ENCODE assay signal across 8 cellular contexts in the genomic region with DNA sequence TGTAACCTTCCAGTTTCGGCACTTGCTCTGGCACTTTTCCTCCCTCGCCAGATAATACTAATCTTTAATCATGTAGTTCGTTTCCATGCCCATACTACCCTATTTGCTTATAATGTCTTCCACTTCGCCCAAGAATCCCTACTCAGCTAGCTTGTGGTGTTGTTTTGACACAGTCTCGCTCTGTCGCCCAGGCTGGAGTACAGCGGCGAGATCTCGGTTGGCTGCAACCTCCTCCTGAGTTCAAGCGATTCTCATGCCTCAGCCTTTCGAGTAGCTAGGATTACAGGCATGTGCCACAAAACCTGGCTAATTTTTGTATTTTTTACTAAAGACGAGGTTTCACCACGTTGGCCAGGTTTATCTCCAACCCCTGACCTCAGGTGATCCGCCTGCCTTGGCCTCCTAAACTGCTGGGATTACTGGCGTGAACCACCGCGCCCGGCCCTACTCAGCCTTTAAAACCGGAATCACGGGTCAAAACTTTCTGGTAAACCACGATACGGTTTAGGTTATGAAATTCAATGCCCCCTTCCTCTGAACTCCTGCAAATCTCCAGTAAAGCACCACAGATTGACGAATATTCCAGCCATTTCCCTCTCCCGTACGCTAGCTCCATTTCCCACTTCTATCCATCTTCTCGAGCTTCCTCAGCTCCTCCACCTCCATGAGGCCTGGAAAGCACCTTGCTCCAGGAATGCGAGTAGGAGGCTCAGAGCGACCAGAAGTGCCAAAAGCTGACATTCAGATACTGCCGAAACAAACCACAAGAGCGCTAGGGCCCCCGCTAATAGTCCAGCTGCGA. TPM values are rescaled to one million over a fixed set of nuclear protein-coding genes. Genes with fewer than 3 reads are reported as not detected.
DNase-seq lines count a peak whose midpoint lies in the region; ATAC-seq, FAIRE-seq and TF ChIP-seq lines count a peak whose summit lies in the region.

No MANE protein-coding gene starts in this region.

- H3K36me3 ChIP-seq in RWPE2 (ENCODE audit: low read depth): peaks cover 30% of the 10 kb centered on the region
- H3K36me3 ChIP-seq in fibroblast of lung (ENCODE audit: control insufficient read depth, insufficient read depth, low read length): no peaks in the 10 kb centered on the region

- H3K9ac ChIP-seq in fibroblast of lung (ENCODE audit: insufficient read depth, low read length): peak overlapping the region; percentile 96

- peaks cover 5% of the 10 kb centered on the region for H3K36me3 Mint-ChIP-seq in progenitor cell of endocrine pancreas (ENCODE audit: insufficient read depth)

- no peaks in the 10 kb centered on the region for H3K27me3 Mint-ChIP-seq in progenitor cell of endocrine pancreas

- peak overlapping the region; percentile 96 for H2AFZ ChIP-seq in fibroblast of lung (ENCODE audit: low read length)

- H3K4me1 Mint-ChIP-seq in progenitor cell of endocrine pancreas (ENCODE audit: low read depth): peaks cover 10% of the 10 kb centered on the region

- H3K27ac Mint-ChIP-seq in progenitor cell of endocrine pancreas: peak overlapping the region; percentile 95

- H3K4me2 ChIP-seq in fibroblast of lung (ENCODE audit: extremely low read depth, insufficient read depth, low read length): peak overlapping the region; percentile 74

- H3K79me2 ChIP-seq in fibroblast of lung (ENCODE audit: control insufficient read depth, insufficient read depth, low read length): peaks cover 13% of the 10 kb centered on the region

- H3K4me1 ChIP-seq in RWPE2 (ENCODE audit: insufficient read depth, poor library complexity, severe bottlenecking) (peaks cover 13% of the 10 kb centered on the region), fibroblast of lung (ENCODE audit: control insufficient read depth, extremely low read depth, insufficient read depth, low read length) (peaks cover 3% of the 10 kb centered on the region)

- H3K27ac ChIP-seq in RWPE2 (ENCODE audit: poor library complexity, severe bottlenecking) (peak overlapping the region; percentile 81), fibroblast of lung (ENCODE audit: insufficient read depth, low read length) (peak overlapping the region; percentile 98)

- H3K4me3 ChIP-seq in RWPE2 (ENCODE audit: severe bottlenecking) (peak overlapping the region; percentile 79), fibroblast of lung (replicated peaks in 1 of 4; ENCODE audit: control extremely low read depth in 1 of 4, insufficient read depth in 1 of 4, low read depth in 3 of 4, low read length in 4 of 4) (peak overlapping the region; percentile 58 to 99 (median 66))

- ATAC-seq in GM21723 (IDR thresholded peaks at IDR 0.05; ENCODE audit: unreplicated experiment) (peak; percentile 10), RWPE2 (ENCODE audit: low read depth) (no peak)

- H3K27me3 ChIP-seq in RWPE2 (ENCODE audit: insufficient read depth, poor library complexity, severe bottlenecking) (no peaks in the 10 kb centered on the region), fibroblast of lung (ENCODE audit: control insufficient read depth, insufficient read depth, low read length) (no peaks in the 10 kb centered on the region)

- DNase-seq in DMS79 (lab: John Stamatoyannopoulos, UW) (peak; percentile 0), RWPE2 (ENCODE audit: low spot score) (no peak), fibroblast of lung (ENCODE audit: low read depth in 2 of 2) (no peak), progenitor cell of endocrine pancreas (ENCODE audit: low spot score, unreplicated experiment) (no peak), NCI-H146 (lab: John Stamatoyannopoulos, UW) (no peak), NCI-H226 (no peak), D721Med (ENCODE audit: insufficient read length, low spot score) (no peak)

- H3K9me3 Mint-ChIP-seq in progenitor cell of endocrine pancreas (ENCODE audit: low read depth): no peaks in the 10 kb centered on the region

- H4K20me1 ChIP-seq in fibroblast of lung (ENCODE audit: control insufficient read depth, extremely low read depth, insufficient read depth, low read length): no peaks in the 10 kb centered on the region

- TF ChIP-seq CTCF in RWPE2 (IDR thresholded peaks at IDR 0.05; ENCODE audit: poor library complexity, severe bottlenecking): no peak
- no peak for TF ChIP-seq CTCF in fibroblast of lung (conservative IDR thresholded peaks at IDR 0.05 in 1 of 2, IDR thresholded peaks at IDR 0.05 in 1 of 2; ENCODE audit: low read depth in 1 of 2, low read length in 2 of 2)
- no peak for TF ChIP-seq CTCF in progenitor cell of endocrine pancreas (IDR thresholded peaks at IDR 0.05; ENCODE audit: unreplicated experiment)
- TF ChIP-seq CTCF in D721Med (IDR thresholded peaks at IDR 0.05; ENCODE audit: insufficient read depth, missing control alignments): no peak

- H3K9me3 ChIP-seq in RWPE2 (ENCODE audit: severe bottlenecking) (no peaks in the 10 kb centered on the region), fibroblast of lung (ENCODE audit: control insufficient read depth, insufficient read depth, low read depth, low read length) (no peaks in the 10 kb centered on the region)

- no peak for FAIRE-seq in D721Med (lab: Jason Lieb, UNC)

- peak overlapping the region; percentile 92 for H3K4me3 Mint-ChIP-seq in progenitor cell of endocrine pancreas (ENCODE audit: low read depth)

RNA-seq across cellular contexts. Expression of gene RAD51, which starts 0.9 kb away (rescaled TPM):
- total RNA-seq in fibroblast of lung (0.77 and 1.3 TPM in 2 replicates), progenitor cell of endocrine pancreas (13.2 and 16.0 TPM in 2 replicates)
- 5.0 and 10.3 TPM in 2 replicates for polyA plus RNA-seq in fibroblast of lung
- 5.7 and 13.7 TPM in 2 replicates for polyA plus RNA-seq in fibroblast of lung (2012)
- 6.4 and 45.6 TPM in 2 replicates for polyA minus RNA-seq in fibroblast of lung (ENCODE audit: low replicate concordance)
